ENCODE assay signal across 19 cellular contexts in genomic region chr1:5945445-5945844, GRCh38.
"Had no signal": no experiment of that assay in that cellular context is flagged by ENCODE, and none has a peak within 500 bp of the region (broad histone marks: within the 10 kb centered on the region; RNA-seq: fewer than 3 reads in every experiment).

No MANE protein-coding gene starts in this region.

- H3K4me3 ChIP-seq: adrenal gland, K562, SK-N-MC had no signal

- H3K27ac Mint-ChIP-seq: activated naive CD8-positive, alpha-beta T cell treated with anti-CD3 and anti-CD28 coated beads, Interleukin-2, amount 10 ng/mL, durations not matched to agents 7 days and 5 days; T-cell had no signal

- H3K9me3 Mint-ChIP-seq: activated naive CD8-positive, alpha-beta T cell treated with anti-CD3 and anti-CD28 coated beads, Interleukin-2, amount 10 ng/mL, durations not matched to agents 7 days and 5 days; T-cell had no signal

- H3K4me3 Mint-ChIP-seq: activated naive CD8-positive, alpha-beta T cell treated with anti-CD3 and anti-CD28 coated beads, Interleukin-2, amount 10 ng/mL, durations not matched to agents 7 days and 5 days; T-cell had no signal

- ATAC-seq: activated CD4-positive, CD25-positive, alpha-beta regulatory T cell treated with anti-CD3 and anti-CD28 coated beads, Interleukin-2, amount 50 U/mL, for 24 hours; K562; T-cell had no signal

- H3K4me1 Mint-ChIP-seq: activated naive CD8-positive, alpha-beta T cell treated with anti-CD3 and anti-CD28 coated beads, Interleukin-2, amount 10 ng/mL, durations not matched to agents 7 days and 5 days had no signal

- DNase-seq: activated CD4-positive, alpha-beta T cell treated with anti-CD3 and anti-CD28 coated beads for 4 hours; activated naive CD4-positive, alpha-beta T cell treated with anti-CD3 and anti-CD28 coated beads, Interleukin-2, amount 50 U/mL, for 16 hours; activated naive CD8-positive, alpha-beta T cell treated with anti-CD3 and anti-CD28 coated beads, Interleukin-2, amount 10 ng/mL, durations not matched to agents 7 days and 5 days; activated T-cell treated with anti-CD3 and anti-CD28 coated beads, Interleukin-2, amount 50 U/mL, for 1 hour; anterior cingulate cortex; Karpas-422; NCI-H1092; NCI-H1417; NCI-H1930; NCI-H2107; NCI-H345; NCI-H510A; NCI-H526 treated with DMSO at 0.1 percent for 48 hours; NCI-H82 had no signal

- H3K9me3 ChIP-seq: adrenal gland had no signal

- H3K4me1 ChIP-seq: adrenal gland had no signal

- H3K27me3 ChIP-seq: adrenal gland had no signal

- H3K27me3 Mint-ChIP-seq: activated naive CD8-positive, alpha-beta T cell treated with anti-CD3 and anti-CD28 coated beads, Interleukin-2, amount 10 ng/mL, durations not matched to agents 7 days and 5 days; T-cell had no signal

- H3K27ac ChIP-seq: adrenal gland, SK-N-MC had no signal
